In the genomic region with DNA sequence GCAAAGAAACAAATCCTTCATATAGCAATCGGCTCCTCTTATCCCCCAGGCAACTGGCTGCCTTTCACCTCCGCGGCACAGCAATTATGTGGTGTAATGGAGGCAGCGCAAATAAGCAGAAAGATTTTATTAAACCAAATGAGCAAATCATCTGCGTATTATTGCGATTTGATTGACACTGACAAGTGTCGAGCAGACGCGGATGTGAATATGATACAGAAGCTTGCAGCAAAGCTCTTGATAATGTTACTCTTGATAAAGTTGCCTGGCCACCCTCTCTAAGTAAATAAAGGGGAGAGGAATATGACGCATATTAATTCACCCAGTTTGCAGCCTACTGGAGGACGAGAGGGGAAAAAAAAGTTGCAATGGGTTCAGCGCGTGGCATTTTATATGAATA, we compare ENCODE assay signal across 24 cellular contexts. TPM values are rescaled to one million over a fixed set of nuclear protein-coding genes. Genes with fewer than 3 reads are reported as not detected.
A peak's percentile ranks its signal among the peaks of the same experiment; 100 is the strongest.
DNase-seq lines count a peak whose midpoint lies in the region; ATAC-seq and TF ChIP-seq lines count a peak whose summit lies in the region.
"Had no signal": no experiment of that assay in that cellular context is flagged by ENCODE, and none has a peak within 500 bp of the region (broad histone marks: within the 10 kb centered on the region; RNA-seq: fewer than 3 reads in every experiment).

No MANE protein-coding gene starts in this region.

- H3K27ac Mint-ChIP-seq in T-helper 17 cell (peak overlapping the region; percentile 3), neural progenitor cell (no peak overlapping the region), osteocyte (ENCODE audit: unreplicated experiment) (no peak overlapping the region)
- no peak overlapping the region for H3K27ac Mint-ChIP-seq in stimulated activated effector memory CD8-positive, alpha-beta T cell treated with anti-CD3 and anti-CD28 coated beads, Interleukin-12 subunit alpha, Interleukin-12 subunit beta, amount 100 ng/mL, for 72 hours
- H3K27ac Mint-ChIP-seq: activated B cell treated with CpG ODN at 0.5 μM for 24 hours; activated naive CD8-positive, alpha-beta T cell; activated T-helper 2 cell treated with anti-CD3 and anti-CD28 coated beads, Interferon-gamma antibody, Interleukin-2, Interleukin-4, amounts not matched to agents 10 μg/mL and 5 μg/mL and 100 μg/mL, durations not matched to agents 14 hours and 24 hours and 36 hours; CD4-positive, alpha-beta T cell had no signal

- H3K4me1 Mint-ChIP-seq in T-helper 17 cell = peaks cover 10% of the 10 kb centered on the region
- no peaks in the 10 kb centered on the region for H3K4me1 Mint-ChIP-seq in neural progenitor cell
- no peaks in the 10 kb centered on the region for H3K4me1 Mint-ChIP-seq in osteocyte (ENCODE audit: unreplicated experiment)
- H3K4me1 Mint-ChIP-seq in stimulated activated effector memory CD8-positive, alpha-beta T cell treated with anti-CD3 and anti-CD28 coated beads, Interleukin-12 subunit alpha, Interleukin-12 subunit beta, amount 100 ng/mL, for 72 hours = peaks cover 20% of the 10 kb centered on the region

- peak; percentile 56 for DNase-seq in DMS53 treated with DMSO at 0.1 percent for 48 hours (lab: John Stamatoyannopoulos, UW; ENCODE audit: unreplicated experiment)
- DNase-seq in NCI-H1417 (lab: John Stamatoyannopoulos, UW) = peak in 2 of 3 experiments; percentile 74 to 92
- DNase-seq in T-helper 17 cell = no peak
- peak; percentile 31 for DNase-seq in posterior vena cava (ENCODE audit: low spot score)
- no peak for DNase-seq in GDM1 (lab: John Stamatoyannopoulos, UW)
- DNase-seq in neural progenitor cell (ENCODE audit: low spot score) = no peak
- DNase-seq in osteocyte (ENCODE audit: extremely low spot score, unreplicated experiment) = no peak
- DNase-seq in stimulated activated effector memory CD8-positive, alpha-beta T cell treated with anti-CD3 and anti-CD28 coated beads, Interleukin-12 subunit alpha, Interleukin-12 subunit beta, amount 100 ng/mL, for 72 hours (ENCODE audit: low spot score in 2 of 2) = no peak
- DNase-seq: activated B cell treated with CpG ODN at 0.5 μM for 24 hours; activated CD4-positive, alpha-beta T cell treated with anti-CD3 and anti-CD28 coated beads, Interleukin-2, amount 50 U/mL, for 48 hours; activated CD8-positive, alpha-beta memory T cell treated with anti-CD3 and anti-CD28 coated beads, Interleukin-2, amount 50 U/mL, for 48 hours; CD4-positive, alpha-beta T cell; central memory CD4-positive, alpha-beta T cell; DMS 273 treated with DMSO at 0.1 percent for 48 hours; GF-D8; NCI-H446; stomach; T-helper 9 cell; transverse colon had no signal

- no peaks in the 10 kb centered on the region for H3K4me1 ChIP-seq in neural progenitor cell
- H3K4me1 ChIP-seq: ascending aorta, stomach, transverse colon had no signal

- H3K4me3 Mint-ChIP-seq in T-helper 17 cell = no peak overlapping the region
- H3K4me3 Mint-ChIP-seq in neural progenitor cell = no peak overlapping the region
- no peak overlapping the region for H3K4me3 Mint-ChIP-seq in osteocyte (ENCODE audit: unreplicated experiment)
- no peak overlapping the region for H3K4me3 Mint-ChIP-seq in stimulated activated effector memory CD8-positive, alpha-beta T cell treated with anti-CD3 and anti-CD28 coated beads, Interleukin-12 subunit alpha, Interleukin-12 subunit beta, amount 100 ng/mL, for 72 hours
- H3K4me3 Mint-ChIP-seq: activated B cell treated with CpG ODN at 0.5 μM for 24 hours; activated naive CD8-positive, alpha-beta T cell; CD4-positive, alpha-beta T cell; neural crest cell had no signal

- H3K27ac ChIP-seq in neural progenitor cell = no peak overlapping the region
- H3K27ac ChIP-seq: ascending aorta, stomach, transverse colon had no signal

- no peak for ATAC-seq in T-helper 17 cell
- ATAC-seq in stimulated activated effector memory CD8-positive, alpha-beta T cell treated with anti-CD3 and anti-CD28 coated beads, Interleukin-12 subunit alpha, Interleukin-12 subunit beta, amount 100 ng/mL, for 72 hours = no peak
- ATAC-seq: left lobe of liver had no signal

- no peaks in the 10 kb centered on the region for H3K36me3 Mint-ChIP-seq in T-helper 17 cell (ENCODE audit: low read depth)
- no peaks in the 10 kb centered on the region for H3K36me3 Mint-ChIP-seq in neural progenitor cell
- no peaks in the 10 kb centered on the region for H3K36me3 Mint-ChIP-seq in osteocyte (ENCODE audit: unreplicated experiment)
- H3K36me3 Mint-ChIP-seq in stimulated activated effector memory CD8-positive, alpha-beta T cell treated with anti-CD3 and anti-CD28 coated beads, Interleukin-12 subunit alpha, Interleukin-12 subunit beta, amount 100 ng/mL, for 72 hours = no peaks in the 10 kb centered on the region
- H3K36me3 Mint-ChIP-seq: activated naive CD8-positive, alpha-beta T cell had no signal

- no peak overlapping the region for H3K4me2 ChIP-seq in neural progenitor cell

- H3F3A ChIP-seq in neural progenitor cell (ENCODE audit: low read depth) = no peaks in the 10 kb centered on the region

- H3K27me3 Mint-ChIP-seq in T-helper 17 cell (no peaks in the 10 kb centered on the region), neural progenitor cell (ENCODE audit: insufficient read depth, low read depth) (peaks cover 5% of the 10 kb centered on the region), osteocyte (ENCODE audit: unreplicated experiment) (peaks cover 6% of the 10 kb centered on the region)
- H3K27me3 Mint-ChIP-seq: activated B cell treated with CpG ODN at 0.5 μM for 24 hours; activated naive CD8-positive, alpha-beta T cell; CD4-positive, alpha-beta T cell had no signal

- intact Hi-C loops in posterior vena cava (cut with DNase I) = no loop called here

- no peaks in the 10 kb centered on the region for H3K27me3 ChIP-seq in neural progenitor cell
- H3K27me3 ChIP-seq: ascending aorta, stomach, transverse colon had no signal

- H3K4me3 ChIP-seq in neural progenitor cell = no peak overlapping the region
- H3K4me3 ChIP-seq: ascending aorta, stomach, transverse colon had no signal

- no peak overlapping the region for H2AFZ ChIP-seq in neural progenitor cell (replicated peaks)

- no peaks in the 10 kb centered on the region for H3K36me3 ChIP-seq in neural progenitor cell
- H3K36me3 ChIP-seq: ascending aorta, stomach, transverse colon had no signal

- H3K9ac ChIP-seq in neural progenitor cell = no peak overlapping the region

- TF ChIP-seq CTCF in neural progenitor cell (IDR thresholded peaks at IDR 0.05) = no peak
- TF ChIP-seq CTCF in osteocyte (IDR thresholded peaks at IDR 0.05) = no peak

- peaks cover 4% of the 10 kb centered on the region for H3K9me3 Mint-ChIP-seq in neural progenitor cell
- H3K9me3 Mint-ChIP-seq in osteocyte (ENCODE audit: unreplicated experiment) = peaks cover 4% of the 10 kb centered on the region
- H3K9me3 Mint-ChIP-seq in stimulated activated effector memory CD8-positive, alpha-beta T cell treated with anti-CD3 and anti-CD28 coated beads, Interleukin-12 subunit alpha, Interleukin-12 subunit beta, amount 100 ng/mL, for 72 hours = no peaks in the 10 kb centered on the region
- H3K9me3 Mint-ChIP-seq: activated B cell treated with CpG ODN at 0.5 μM for 24 hours; activated T-helper 2 cell treated with anti-CD3 and anti-CD28 coated beads, Interferon-gamma antibody, Interleukin-2, Interleukin-4, amounts not matched to agents 10 μg/mL and 5 μg/mL and 100 μg/mL, durations not matched to agents 14 hours and 24 hours and 36 hours; CD4-positive, alpha-beta T cell; neural crest cell had no signal

- H4K20me1 ChIP-seq in neural progenitor cell (ENCODE audit: low read depth) = no peaks in the 10 kb centered on the region

- no peaks in the 10 kb centered on the region for H3K9me3 ChIP-seq in T-helper 17 cell (ENCODE audit: control insufficient read depth, low read length, poor library complexity, severe bottlenecking)
- H3K9me3 ChIP-seq in neural progenitor cell (ENCODE audit: low read depth) = no peaks in the 10 kb centered on the region
- H3K9me3 ChIP-seq: ascending aorta, stomach, transverse colon had no signal

- H3K79me2 ChIP-seq in neural progenitor cell (ENCODE audit: low read depth) = no peaks in the 10 kb centered on the region

RNA-seq across cellular contexts. Expression of gene AKTIP, which starts 26.5 kb away (rescaled TPM):
- total RNA-seq in T-helper 17 cell (10 to 100 TPM; 28.5 to 32.4 TPM), posterior vena cava (10 to 100 TPM; 49.4 to 54.7 TPM), neural progenitor cell (ENCODE audit: low replicate concordance) (21.4 and 24.0 TPM in 2 replicates), osteocyte (27.3 and 29.2 TPM in 2 replicates)

Comparison
In these comparisons a context has a peak if more than half of its experiments do, and no peak if none do; other contexts are left out.
1. DNase-seq: peak in DMS53 treated with DMSO at 0.1 percent for 48 hours (single experiment), NCI-H1417 (2 of 3) and posterior vena cava (single experiment); none in T-helper 17 cell (0 of 3), GDM1 (single experiment), neural progenitor cell (single experiment), osteocyte (single experiment) and stimulated activated effector memory CD8-positive, alpha-beta T cell treated with anti-CD3 and anti-CD28 coated beads, Interleukin-12 subunit alpha, Interleukin-12 subunit beta, amount 100 ng/mL, for 72 hours (0 of 2).